Comparison of ENCODE assay signal across 16 cellular contexts in genomic region chr9:4111233-4112000, GRCh38.
DNase-seq lines count a peak whose midpoint lies in the region; ATAC-seq, FAIRE-seq and TF ChIP-seq lines count a peak whose summit lies in the region.
"Had no signal": no experiment of that assay in that cellular context is flagged by ENCODE, and none has a peak within 500 bp of the region (broad histone marks: within the 10 kb centered on the region; RNA-seq: fewer than 3 reads in every experiment).

No MANE protein-coding gene starts in this region.

- DNase-seq in HepG2 (ENCODE audit: low spot score) = no peak
- no peak for DNase-seq in coronary artery (ENCODE audit: low spot score)
- DNase-seq in left lobe of liver (ENCODE audit: low spot score) = no peak
- no peak for DNase-seq in vagina (ENCODE audit: extremely low spot score in 2 of 2)
- no peak for DNase-seq in NCI-H1694 treated with DMSO at 0.1 percent for 48 hours (lab: John Stamatoyannopoulos, UW)
- DNase-seq in NCI-H1930 (lab: John Stamatoyannopoulos, UW) = no peak
- no peak for DNase-seq in germinal center (ENCODE audit: low spot score)
- DNase-seq: activated CD4-positive, alpha-beta T cell treated with anti-CD3 and anti-CD28 coated beads for 4 hours; activated naive CD4-positive, alpha-beta T cell treated with anti-CD3 and anti-CD28 coated beads for 36 hours; GF-D8; lower lobe of right lung; naive B cell; posterior cingulate gyrus; stimulated activated naive CD8-positive, alpha-beta T cell treated with anti-CD3 and anti-CD28 coated beads, Interleukin-15, amount 100 ng/mL, for 72 hours had no signal

- TF ChIP-seq RAD21 in liver (IDR thresholded peaks at IDR 0.05) (no peak), HepG2 (CRISPR knock-in tag; IDR thresholded peaks at IDR 0.05) (no peak)

- ATAC-seq in HepG2 (no peak), left lobe of liver (peak; percentile 25)
- ATAC-seq: lower lobe of right lung; stimulated activated naive CD8-positive, alpha-beta T cell treated with anti-CD3 and anti-CD28 coated beads, Interleukin-15, amount 100 ng/mL, for 72 hours had no signal

- H3K27ac ChIP-seq in liver (ENCODE audit: low read depth in 1 of 2, low read length in 2 of 2) = no peak overlapping the region
- no peak overlapping the region for H3K27ac ChIP-seq in HepG2 (ENCODE audit: extremely low read length, insufficient read depth, low read length)
- peak overlapping the region; percentile 2 to 46 for H3K27ac ChIP-seq in coronary artery
- H3K27ac ChIP-seq in vagina = peak overlapping the region; percentile 14
- H3K27ac ChIP-seq: lower lobe of right lung had no signal

- intact Hi-C loops in HepG2 (cut with micrococcal nuclease; ENCODE audit: unreplicated experiment) (no loop called here), vagina (cut with DNase I) (no loop called here)

- no peak overlapping the region for H3K4me3 ChIP-seq in liver (ENCODE audit: low read depth in 1 of 3, low read length in 3 of 3)
- no peak overlapping the region for H3K4me3 ChIP-seq in HepG2 (replicated peaks in 1 of 3; ENCODE audit: insufficient read depth in 1 of 3, low read depth in 2 of 3, low read length in 3 of 3)
- peak overlapping the region; percentile 29 for H3K4me3 ChIP-seq in coronary artery
- H3K4me3 ChIP-seq in vagina = peak overlapping the region in 1 of 2 donors; percentile 8
- H3K4me3 ChIP-seq: HAP-1, lower lobe of right lung had no signal

- POLR2A ChIA-PET in HepG2 (lab: Yijun Ruan, JAX) = no interaction called here

- WGBS in liver = 51% methylated on average over 5 of the region's 5 CpGs
- WGBS in HepG2 (ENCODE audit: low lambda C conversion rate) = 49% methylated on average over 5 of the region's 5 CpGs

- H3K79me2 ChIP-seq in HepG2 (ENCODE audit: insufficient read depth, low read length) = no peaks in the 10 kb centered on the region

- H3K4me1 ChIP-seq in liver (ENCODE audit: control insufficient read depth in 4 of 4, insufficient read depth in 4 of 4, low read length in 3 of 4) (peaks cover 0 to 9% (median 8%) of the 10 kb centered on the region in 4 donors), HepG2 (ENCODE audit: insufficient read depth, low read length) (peaks cover 6% of the 10 kb centered on the region), vagina (peaks cover 22% of the 10 kb centered on the region)

- H3K9me3 ChIP-seq in liver (ENCODE audit: control insufficient read depth in 4 of 4, low read length in 3 of 4) = no peaks in the 10 kb centered on the region
- H3K9me3 ChIP-seq in HepG2 (ENCODE audit: low read length) = no peaks in the 10 kb centered on the region
- no peaks in the 10 kb centered on the region for H3K9me3 ChIP-seq in vagina
- H3K9me3 ChIP-seq: HAP-1, lower lobe of right lung had no signal

- peak overlapping the region; percentile 19 to 27 for H3K9ac ChIP-seq in liver (ENCODE audit: low read depth in 1 of 2, low read length in 2 of 2)
- H3K9ac ChIP-seq in HepG2 (ENCODE audit: insufficient read depth, low read depth, low read length) = no peak overlapping the region

- H3K27me3 ChIP-seq in liver (ENCODE audit: control insufficient read depth in 4 of 4, insufficient read depth in 4 of 4, low read length in 3 of 4) (no peaks in the 10 kb centered on the region), HepG2 (ENCODE audit: control insufficient read depth in 1 of 2, insufficient read depth in 2 of 2, low read length in 2 of 2) (no peaks in the 10 kb centered on the region), vagina (no peaks in the 10 kb centered on the region)

- CTCF ChIA-PET in HepG2 (lab: Yijun Ruan, JAX; ENCODE audit: low intra/inter-chr PET ratio, low total read pairs) = no interaction called here

- H4K20me1 ChIP-seq in HepG2 (ENCODE audit: insufficient read depth, low read length) = no peaks in the 10 kb centered on the region

- TF ChIP-seq EP300 in HepG2 (IDR thresholded peaks at IDR 0.05; ENCODE audit: low read depth in 2 of 2, low read length in 2 of 2) (no peak), HepG2 (CRISPR knock-in tag; IDR thresholded peaks at IDR 0.05; ENCODE audit: borderline replicate concordance) (no peak)

- H3K36me3 ChIP-seq in liver (ENCODE audit: control insufficient read depth in 4 of 4, insufficient read depth in 3 of 4, low read depth in 1 of 4, low read length in 3 of 4) (no peaks in the 10 kb centered on the region), HepG2 (replicated peaks in 1 of 2; ENCODE audit: control insufficient read depth in 1 of 2, insufficient read depth in 2 of 2, low read length in 2 of 2) (no peaks in the 10 kb centered on the region), vagina (no peaks in the 10 kb centered on the region)
- H3K36me3 ChIP-seq: HAP-1, lower lobe of right lung had no signal

- no peak for FAIRE-seq in HepG2 (lab: Jason Lieb, UNC)

- no TSS peak for BruUV-seq in HepG2 (replicated peaks; lab: Mats Ljungman, UMichigan)

- in situ Hi-C loops in HepG2 (cut with HindIII; ENCODE audit: extremely low pct_ligation_motif_present, low pct_unique_long_range_greater_than_20kb) = no loop called here

- H2AFZ ChIP-seq in HepG2 (ENCODE audit: low read length) = no peak overlapping the region

- no peak for TF ChIP-seq POLR2A in HepG2 (IDR thresholded peaks at IDR 0.05; ENCODE audit: insufficient read depth in 1 of 2, low read depth in 2 of 2, low read length in 2 of 2)
- TF ChIP-seq POLR2A in vagina (IDR thresholded peaks at IDR 0.05) = peak in 1 of 2 donors; percentile 13

- TF ChIP-seq CTCF in liver (IDR thresholded peaks at IDR 0.05; ENCODE audit: low read depth, low read length, missing input control) (no peak), HepG2 (CRISPR knock-in tag; IDR thresholded peaks at IDR 0.05) (no peak), coronary artery (IDR thresholded peaks at IDR 0.05) (no peak), vagina (IDR thresholded peaks at IDR 0.05) (no peak)

- no peak overlapping the region for H3K4me2 ChIP-seq in HepG2 (ENCODE audit: low read depth, low read length)

TF ChIP-seq in liver, 16 proteins besides CTCF, POLR2A, EP300 and RAD21:
- TF ChIP-seq RXRA (IDR thresholded peaks at IDR 0.05) (peak; percentile 59 to 77), HNF4G (IDR thresholded peaks at IDR 0.05) (no peak), NR2F2 (IDR thresholded peaks at IDR 0.05) (peak; percentile 27), HNF4A (conservative IDR thresholded peaks at IDR 0.05) (peak in 1 of 2 donors; percentile 4)
- TF ChIP-seq, protein P1, sequence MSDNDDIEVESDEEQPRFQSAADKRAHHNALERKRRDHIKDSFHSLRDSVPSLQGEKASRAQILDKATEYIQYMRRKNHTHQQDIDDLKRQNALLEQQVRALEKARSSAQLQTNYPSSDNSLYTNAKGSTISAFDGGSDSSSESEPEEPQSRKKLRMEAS (IDR thresholded peaks at IDR 0.05) = no peak

TF ChIP-seq in HepG2, 621 proteins besides CTCF, POLR2A, EP300 and RAD21:
- TF ChIP-seq SMARCE1 (IDR thresholded peaks at IDR 0.05; ENCODE audit: borderline replicate concordance) (no peak), JDP2 (CRISPR knock-in tag; IDR thresholded peaks at IDR 0.05; ENCODE audit: borderline replicate concordance) (no peak)
- TF ChIP-seq, protein P2, sequence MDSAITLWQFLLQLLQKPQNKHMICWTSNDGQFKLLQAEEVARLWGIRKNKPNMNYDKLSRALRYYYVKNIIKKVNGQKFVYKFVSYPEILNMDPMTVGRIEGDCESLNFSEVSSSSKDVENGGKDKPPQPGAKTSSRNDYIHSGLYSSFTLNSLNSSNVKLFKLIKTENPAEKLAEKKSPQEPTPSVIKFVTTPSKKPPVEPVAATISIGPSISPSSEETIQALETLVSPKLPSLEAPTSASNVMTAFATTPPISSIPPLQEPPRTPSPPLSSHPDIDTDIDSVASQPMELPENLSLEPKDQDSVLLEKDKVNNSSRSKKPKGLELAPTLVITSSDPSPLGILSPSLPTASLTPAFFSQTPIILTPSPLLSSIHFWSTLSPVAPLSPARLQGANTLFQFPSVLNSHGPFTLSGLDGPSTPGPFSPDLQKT (CRISPR knock-in tag; IDR thresholded peaks at IDR 0.05; ENCODE audit: borderline replicate concordance) = no peak
- TF ChIP-seq, protein P3, sequence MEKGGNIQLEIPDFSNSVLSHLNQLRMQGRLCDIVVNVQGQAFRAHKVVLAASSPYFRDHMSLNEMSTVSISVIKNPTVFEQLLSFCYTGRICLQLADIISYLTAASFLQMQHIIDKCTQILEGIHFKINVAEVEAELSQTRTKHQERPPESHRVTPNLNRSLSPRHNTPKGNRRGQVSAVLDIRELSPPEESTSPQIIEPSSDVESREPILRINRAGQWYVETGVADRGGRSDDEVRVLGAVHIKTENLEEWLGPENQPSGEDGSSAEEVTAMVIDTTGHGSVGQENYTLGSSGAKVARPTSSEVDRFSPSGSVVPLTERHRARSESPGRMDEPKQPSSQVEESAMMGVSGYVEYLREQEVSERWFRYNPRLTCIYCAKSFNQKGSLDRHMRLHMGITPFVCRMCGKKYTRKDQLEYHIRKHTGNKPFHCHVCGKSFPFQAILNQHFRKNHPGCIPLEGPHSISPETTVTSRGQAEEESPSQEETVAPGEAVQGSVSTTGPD (CRISPR knock-in tag; IDR thresholded peaks at IDR 0.05) = no peak
TF ChIP-seq in HepG2: peak in this region for 0.

Comparison
In these comparisons a context has a peak if more than half of its experiments do, and no peak if none do; other contexts are left out.
1. H3K27ac ChIP-seq: peak in coronary artery (2 of 2) and vagina (single experiment); none in liver (0 of 2) and HepG2 (single experiment).